32 cellular contexts compared by ENCODE assay signal in the genomic region with DNA sequence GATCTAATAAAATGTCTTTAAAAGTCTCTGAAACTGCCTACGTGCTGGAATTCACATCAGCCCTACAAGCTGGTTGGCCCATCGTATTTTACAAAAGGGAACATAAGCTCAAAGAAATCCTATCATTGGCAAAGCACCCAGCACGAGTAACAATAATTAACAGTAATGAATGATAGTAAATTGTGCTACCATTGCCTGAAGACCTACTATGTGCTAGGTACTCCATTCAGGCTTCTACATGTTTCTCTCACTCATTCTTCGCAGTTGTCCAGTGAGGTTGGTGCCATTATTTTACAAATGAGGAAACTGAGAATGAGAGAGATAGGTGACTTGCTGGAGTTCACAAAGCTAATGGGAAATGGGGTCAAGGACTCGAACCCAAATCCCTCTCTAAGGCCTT. TPM values are rescaled to one million over a fixed set of nuclear protein-coding genes. Genes with fewer than 3 reads are reported as not detected.
"Had no signal": no experiment of that assay in that cellular context is flagged by ENCODE, and none has a peak within 500 bp of the region (broad histone marks: within the 10 kb centered on the region; RNA-seq: fewer than 3 reads in every experiment).

No MANE protein-coding gene starts in this region.

- H3K4me3 Mint-ChIP-seq: activated B cell treated with CpG ODN at 0.5 μM for 24 hours; activated CD4-positive, alpha-beta memory T cell treated with anti-CD3 and anti-CD28 coated beads, Interleukin-2, amount 10 ng/mL, durations not matched to agents 7 days and 5 days; activated CD4-positive, alpha-beta T cell treated with anti-CD3 and anti-CD28 coated beads for 36 hours; activated CD4-positive, alpha-beta T cell treated with anti-CD3 and anti-CD28 coated beads, Interleukin-2, amount 10 ng/mL, durations not matched to agents 24 days and 14 days; activated naive CD8-positive, alpha-beta T cell; activated T-cell treated with anti-CD3 and anti-CD28 coated beads, Interleukin-2, amount 50 U/mL, for 4 hours; activated T-helper 17 cell treated with anti-CD3 and anti-CD28 coated beads, Interleukin-2, amount 50 U/mL, for 72 hours; central memory CD8-positive, alpha-beta T cell; dendritic cell treated with granulocyte-macrophage colony-stimulating factor and Interleukin-4, amounts not matched to agents 40 ng/mL and 50 ng/mL, for 4 days; effector memory CD8-positive, alpha-beta T cell; T-helper 1 cell treated with Interleukin-12 subunit alpha and Interleukin-12 subunit beta and Interleukin-4 antibody, amounts not matched to agents 30 μg/mL and 1 μg/mL, for 36 hours; T-helper 2 cell treated with Interferon-gamma antibody and Interleukin-4, amounts not matched to agents 5 μg/mL and 100 μg/mL, for 36 hours had no signal

- H3K27ac Mint-ChIP-seq: activated B cell treated with CpG ODN at 0.5 μM for 24 hours; activated CD4-positive, alpha-beta memory T cell treated with anti-CD3 and anti-CD28 coated beads, Interleukin-2, amount 10 ng/mL, durations not matched to agents 7 days and 5 days; activated CD4-positive, alpha-beta T cell treated with anti-CD3 and anti-CD28 coated beads for 36 hours; activated CD4-positive, alpha-beta T cell treated with anti-CD3 and anti-CD28 coated beads, Interleukin-2, amount 10 ng/mL, durations not matched to agents 24 days and 14 days; activated naive CD8-positive, alpha-beta T cell; activated T-helper 17 cell treated with anti-CD3 and anti-CD28 coated beads, Interleukin-2, amount 50 U/mL, for 72 hours; dendritic cell treated with granulocyte-macrophage colony-stimulating factor and Interleukin-4, amounts not matched to agents 40 ng/mL and 50 ng/mL, for 4 days; effector memory CD8-positive, alpha-beta T cell; T-helper 1 cell treated with Interleukin-12 subunit alpha and Interleukin-12 subunit beta and Interleukin-4 antibody, amounts not matched to agents 30 μg/mL and 1 μg/mL, for 36 hours; T-helper 2 cell treated with Interferon-gamma antibody and Interleukin-4, amounts not matched to agents 5 μg/mL and 100 μg/mL, for 36 hours had no signal

- H3K27ac ChIP-seq: brain microvascular endothelial cell, coronary artery, epithelial cell of prostate, esophagus squamous epithelium, gastroesophageal sphincter, WERI-Rb-1 had no signal

- H3K4me1 Mint-ChIP-seq: activated B cell treated with CpG ODN at 0.5 μM for 24 hours had no signal

- H3K36me3 ChIP-seq: brain microvascular endothelial cell, esophagus squamous epithelium, gastroesophageal sphincter, WERI-Rb-1 had no signal

- FAIRE-seq: astrocyte, bronchial epithelial cell had no signal

- DNase-seq: activated B cell treated with CpG ODN at 0.5 μM for 24 hours; activated CD4-positive, alpha-beta memory T cell treated with anti-CD3 and anti-CD28 coated beads, Interleukin-2, amount 10 ng/mL, durations not matched to agents 7 days and 5 days; activated CD4-positive, alpha-beta T cell treated with anti-CD3 and anti-CD28 coated beads for 36 hours; activated CD4-positive, alpha-beta T cell treated with anti-CD3 and anti-CD28 coated beads, Interleukin-2, amount 10 ng/mL, durations not matched to agents 24 days and 14 days; activated CD4-positive, alpha-beta T cell treated with anti-CD3 and anti-CD28 coated beads, Interleukin-2, amount 50 U/mL, for 4 hours; activated effector memory CD4-positive, alpha-beta T cell treated with Interleukin-2 at 50 U/mL for 16 hours; activated gamma-delta T cell treated with Interleukin-2 at 50 U/mL for 16 hours; activated naive CD4-positive, alpha-beta T cell treated with anti-CD3 and anti-CD28 coated beads, Interleukin-2, amount 50 U/mL, for 16 hours; activated naive CD4-positive, alpha-beta T cell treated with Interleukin-2 at 50 U/mL for 16 hours; activated T-cell treated with anti-CD3 and anti-CD28 coated beads, Interleukin-2, amount 50 U/mL, for 4 hours; amniotic stem cell; anterior cingulate cortex; brain microvascular endothelial cell; dorsolateral prefrontal cortex; effector CD4-positive, alpha-beta T cell; effector memory CD8-positive, alpha-beta T cell; esophagus squamous epithelium; foreskin melanocyte; T1000; WERI-Rb-1 had no signal

- ATAC-seq: activated CD4-positive, alpha-beta T cell treated with anti-CD3 and anti-CD28 coated beads for 36 hours; activated CD4-positive, CD25-positive, alpha-beta regulatory T cell treated with anti-CD3 and anti-CD28 coated beads, Interleukin-2, amount 50 U/mL, for 24 hours; activated T-cell treated with anti-CD3 and anti-CD28 coated beads, Interleukin-2, amount 50 U/mL, for 4 hours; activated T-helper 17 cell treated with anti-CD3 and anti-CD28 coated beads, Interleukin-2, amount 50 U/mL, for 72 hours; effector memory CD8-positive, alpha-beta T cell; gastroesophageal sphincter had no signal

- H3K4me3 ChIP-seq: coronary artery, dorsolateral prefrontal cortex, esophagus squamous epithelium, gastroesophageal sphincter had no signal

- H3K9me3 Mint-ChIP-seq: activated B cell treated with CpG ODN at 0.5 μM for 24 hours; activated CD4-positive, alpha-beta memory T cell treated with anti-CD3 and anti-CD28 coated beads, Interleukin-2, amount 10 ng/mL, durations not matched to agents 7 days and 5 days; activated CD4-positive, alpha-beta T cell treated with anti-CD3 and anti-CD28 coated beads, Interleukin-2, amount 10 ng/mL, durations not matched to agents 24 days and 14 days; activated T-cell treated with anti-CD3 and anti-CD28 coated beads, Interleukin-2, amount 50 U/mL, for 4 hours; activated T-helper 17 cell treated with anti-CD3 and anti-CD28 coated beads, Interleukin-2, amount 50 U/mL, for 72 hours; central memory CD8-positive, alpha-beta T cell; dendritic cell treated with granulocyte-macrophage colony-stimulating factor and Interleukin-4, amounts not matched to agents 40 ng/mL and 50 ng/mL, for 4 days; effector memory CD8-positive, alpha-beta T cell; T-helper 1 cell treated with Interleukin-12 subunit alpha and Interleukin-12 subunit beta and Interleukin-4 antibody, amounts not matched to agents 30 μg/mL and 1 μg/mL, for 36 hours; T-helper 2 cell treated with Interferon-gamma antibody and Interleukin-4, amounts not matched to agents 5 μg/mL and 100 μg/mL, for 36 hours had no signal

- H3K9me3 ChIP-seq: esophagus squamous epithelium, gastroesophageal sphincter had no signal

- H3K4me1 ChIP-seq: gastroesophageal sphincter had no signal

RNA-seq across cellular contexts. Expression of a gene that starts 7.1 kb away (rescaled TPM):
- total RNA-seq: activated CD4-positive, alpha-beta T cell treated with anti-CD3 and anti-CD28 coated beads for 36 hours had no signal
